In genomic region chr4:34791224-34791623, GRCh38 we compare ENCODE assay signal across 18 cellular contexts.
"Had no signal": no experiment of that assay in that cellular context is flagged by ENCODE, and none has a peak within 500 bp of the region (broad histone marks: within the 10 kb centered on the region; RNA-seq: fewer than 3 reads in every experiment).

No MANE protein-coding gene starts in this region.

- H3K36me3 ChIP-seq: esophagus muscularis mucosa, gastroesophageal sphincter, heart left ventricle, left lung, lower lobe of right lung had no signal

- H3K9me3 ChIP-seq: gastroesophageal sphincter, left lung, lower lobe of right lung had no signal

- DNase-seq: dermis blood vessel endothelial cell; dorsolateral prefrontal cortex; effector CD4-positive, alpha-beta T cell; effector memory CD4-positive, alpha-beta T cell; foreskin keratinocyte; heart left ventricle; left cardiac atrium; left lung; left ventricle myocardium superior; lower lobe of right lung; mesenchymal stem cell; mucosa of descending colon; naive B cell had no signal

- H3K79me2 ChIP-seq: hepatocyte had no signal

- H3K36me3 Mint-ChIP-seq: mesothelial cell of epicardium, naive B cell had no signal

- H3K27me3 ChIP-seq: dorsolateral prefrontal cortex, esophagus muscularis mucosa, foreskin keratinocyte, gastroesophageal sphincter, heart left ventricle, hepatocyte, left lung had no signal

- H2AFZ ChIP-seq: hepatocyte had no signal

- ATAC-seq: foreskin keratinocyte, gastroesophageal sphincter, heart left ventricle, left cardiac atrium, left lung, left ventricle myocardium superior, lower lobe of right lung, mucosa of descending colon had no signal

- H3K9me3 Mint-ChIP-seq: mesothelial cell of epicardium had no signal

- H3K4me3 Mint-ChIP-seq: mesothelial cell of epicardium, naive B cell had no signal

- H3K4me3 ChIP-seq: coronary artery, dorsolateral prefrontal cortex, esophagus muscularis mucosa, gastroesophageal sphincter, heart left ventricle, hepatocyte, left lung, lower lobe of right lung, mucosa of descending colon had no signal

- H3K4me1 Mint-ChIP-seq: mesothelial cell of epicardium, naive B cell had no signal

- H3K4me1 ChIP-seq: esophagus muscularis mucosa, foreskin keratinocyte, gastroesophageal sphincter, heart left ventricle, left lung, lower lobe of right lung had no signal

- H3K27ac Mint-ChIP-seq: mesothelial cell of epicardium, naive B cell had no signal

- H3K4me2 ChIP-seq: hepatocyte had no signal

- H3K27me3 Mint-ChIP-seq: naive B cell had no signal

- H3K27ac ChIP-seq: coronary artery, dorsolateral prefrontal cortex, esophagus muscularis mucosa, foreskin keratinocyte, gastroesophageal sphincter, heart left ventricle, hepatocyte, left lung, lower lobe of right lung had no signal
